ENCODE assay signal across 24 cellular contexts in genomic region chr11:119111361-119111925, GRCh38. TPM values are rescaled to one million over a fixed set of nuclear protein-coding genes. Genes with fewer than 3 reads are reported as not detected.
DNase-seq lines count a peak whose midpoint lies in the region; ATAC-seq and TF ChIP-seq lines count a peak whose summit lies in the region.
"Had no signal": no experiment of that assay in that cellular context is flagged by ENCODE, and none has a peak within 500 bp of the region (broad histone marks: within the 10 kb centered on the region; RNA-seq: fewer than 3 reads in every experiment).

No MANE protein-coding gene starts in this region.

- no peaks in the 10 kb centered on the region for H3K9me3 Mint-ChIP-seq in activated naive CD4-positive, alpha-beta T cell treated with anti-CD3 and anti-CD28 coated beads, Interleukin-2, amount 50 U/mL, for 24 hours
- H3K9me3 Mint-ChIP-seq in activated T-helper 1 cell treated with anti-CD3 and anti-CD28 coated beads, Interleukin-12 subunit alpha, Interleukin-12 subunit beta, Interleukin-2, Interleukin-4 antibody, amounts not matched to agents 30 ng/mL and 10 ng/mL and 1 ng/mL, durations not matched to agents 14 hours and 24 hours and 36 hours: no peaks in the 10 kb centered on the region
- H3K9me3 Mint-ChIP-seq in endothelial cell (ENCODE audit: unreplicated experiment): no peaks in the 10 kb centered on the region
- H3K9me3 Mint-ChIP-seq: IgD-negative memory B cell had no signal

- no peak for DNase-seq in activated naive CD4-positive, alpha-beta T cell treated with Interleukin-2 at 50 U/mL for 16 hours
- no peak for DNase-seq in activated T-helper 1 cell treated with anti-CD3 and anti-CD28 coated beads, Interleukin-12 subunit alpha, Interleukin-12 subunit beta, Interleukin-2, Interleukin-4 antibody, amounts not matched to agents 30 ng/mL and 10 ng/mL and 1 ng/mL, durations not matched to agents 14 hours and 24 hours and 36 hours (ENCODE audit: low spot score)
- DNase-seq in endothelial cell (ENCODE audit: low spot score): no peak
- no peak for DNase-seq in mucosa of descending colon
- no peak for DNase-seq in effector memory CD4-positive, alpha-beta T cell
- DNase-seq: BE2C, DND-41, MV-4-11, NCI-H1694, NCI-H2081, NCI-H2171, NCI-H345, NCI-H524, NCI-H82, SJCRH30 had no signal

- peak overlapping the region; percentile 66 for H3K27ac Mint-ChIP-seq in activated naive CD4-positive, alpha-beta T cell treated with anti-CD3 and anti-CD28 coated beads, Interleukin-2, amount 50 U/mL, for 24 hours
- H3K27ac Mint-ChIP-seq in activated T-helper 1 cell treated with anti-CD3 and anti-CD28 coated beads, Interleukin-12 subunit alpha, Interleukin-12 subunit beta, Interleukin-2, Interleukin-4 antibody, amounts not matched to agents 30 ng/mL and 10 ng/mL and 1 ng/mL, durations not matched to agents 14 hours and 24 hours and 36 hours: no peak overlapping the region
- no peak overlapping the region for H3K27ac Mint-ChIP-seq in endothelial cell (ENCODE audit: unreplicated experiment)

- no peak overlapping the region for H3K4me3 Mint-ChIP-seq in activated naive CD4-positive, alpha-beta T cell treated with anti-CD3 and anti-CD28 coated beads, Interleukin-2, amount 50 U/mL, for 24 hours
- H3K4me3 Mint-ChIP-seq in activated T-helper 1 cell treated with anti-CD3 and anti-CD28 coated beads, Interleukin-12 subunit alpha, Interleukin-12 subunit beta, Interleukin-2, Interleukin-4 antibody, amounts not matched to agents 30 ng/mL and 10 ng/mL and 1 ng/mL, durations not matched to agents 14 hours and 24 hours and 36 hours: peak overlapping the region; percentile 30
- H3K4me3 Mint-ChIP-seq in endothelial cell (ENCODE audit: unreplicated experiment): peak overlapping the region; percentile 34

- peaks cover 52% of the 10 kb centered on the region for H3K36me3 ChIP-seq in neutrophil
- H3K36me3 ChIP-seq in mucosa of descending colon (ENCODE audit: low read depth): no peaks in the 10 kb centered on the region
- peaks cover 41% of the 10 kb centered on the region for H3K36me3 ChIP-seq in effector memory CD4-positive, alpha-beta T cell (ENCODE audit: control insufficient read depth, insufficient read depth, low read length)
- H3K36me3 ChIP-seq: SJCRH30 had no signal

- no peaks in the 10 kb centered on the region for H3K27me3 ChIP-seq in neutrophil
- H3K27me3 ChIP-seq in effector memory CD4-positive, alpha-beta T cell (replicated peaks; ENCODE audit: control insufficient read depth, insufficient read depth, low read length, poor library complexity, severe bottlenecking): no peaks in the 10 kb centered on the region
- H3K27me3 ChIP-seq: BE2C, Peyer's patch, SJCRH30 had no signal

- peaks cover 44 to 62% of the 10 kb centered on the region in 2 experiments for H3K4me1 ChIP-seq in neutrophil (ENCODE audit: control insufficient read depth in 1 of 2, insufficient read depth in 1 of 2, low read depth in 1 of 2, low read length in 1 of 2)
- H3K4me1 ChIP-seq in mucosa of descending colon (ENCODE audit: low read depth): peaks cover 17% of the 10 kb centered on the region
- peaks cover 48% of the 10 kb centered on the region for H3K4me1 ChIP-seq in effector memory CD4-positive, alpha-beta T cell (ENCODE audit: control insufficient read depth, insufficient read depth, low read length, poor library complexity, severe bottlenecking)

- TF ChIP-seq CTCF in endothelial cell (IDR thresholded peaks at IDR 0.05; ENCODE audit: unreplicated experiment) (no peak), neutrophil (IDR thresholded peaks at IDR 0.05) (no peak), mucosa of descending colon (IDR thresholded peaks at IDR 0.05) (no peak)

- ATAC-seq in mucosa of descending colon (no peak), GM18873 (IDR thresholded peaks at IDR 0.05; ENCODE audit: low FRiP score, unreplicated experiment) (no peak)
- ATAC-seq: GM12878 had no signal

- H3K9me3 ChIP-seq in neutrophil (no peaks in the 10 kb centered on the region), mucosa of descending colon (no peaks in the 10 kb centered on the region)
- H3K9me3 ChIP-seq in effector memory CD4-positive, alpha-beta T cell (ENCODE audit: control insufficient read depth, low read length): no peaks in the 10 kb centered on the region
- H3K9me3 ChIP-seq: BE2C, Peyer's patch, SJCRH30 had no signal

- intact Hi-C loops in activated T-helper 1 cell treated with anti-CD3 and anti-CD28 coated beads, Interleukin-12 subunit alpha, Interleukin-12 subunit beta, Interleukin-2, Interleukin-4 antibody, amounts not matched to agents 30 ng/mL and 10 ng/mL and 1 ng/mL, durations not matched to agents 14 hours and 24 hours and 36 hours (cut with micrococcal nuclease): no loop called here
- intact Hi-C loops in mucosa of descending colon (cut with DNase I, micrococcal nuclease): no loop called here

- H3K4me3 ChIP-seq in neutrophil (ENCODE audit: low read depth in 1 of 2, low read length in 1 of 2) (no peak overlapping the region), mucosa of descending colon (no peak overlapping the region)
- H3K4me3 ChIP-seq in effector memory CD4-positive, alpha-beta T cell (ENCODE audit: insufficient read depth, low read depth, low read length, poor library complexity, severe bottlenecking): no peak overlapping the region
- H3K4me3 ChIP-seq: GM12878, Peyer's patch, SJCRH30 had no signal

- H3K36me3 Mint-ChIP-seq in activated naive CD4-positive, alpha-beta T cell treated with anti-CD3 and anti-CD28 coated beads, Interleukin-2, amount 50 U/mL, for 24 hours: peaks cover 13% of the 10 kb centered on the region
- peaks cover 39% of the 10 kb centered on the region for H3K36me3 Mint-ChIP-seq in activated T-helper 1 cell treated with anti-CD3 and anti-CD28 coated beads, Interleukin-12 subunit alpha, Interleukin-12 subunit beta, Interleukin-2, Interleukin-4 antibody, amounts not matched to agents 30 ng/mL and 10 ng/mL and 1 ng/mL, durations not matched to agents 14 hours and 24 hours and 36 hours (ENCODE audit: low read depth)
- peaks cover 25% of the 10 kb centered on the region for H3K36me3 Mint-ChIP-seq in endothelial cell (ENCODE audit: low read depth, unreplicated experiment)

- peaks cover 64% of the 10 kb centered on the region for H3K4me1 Mint-ChIP-seq in activated naive CD4-positive, alpha-beta T cell treated with anti-CD3 and anti-CD28 coated beads, Interleukin-2, amount 50 U/mL, for 24 hours
- H3K4me1 Mint-ChIP-seq in activated T-helper 1 cell treated with anti-CD3 and anti-CD28 coated beads, Interleukin-12 subunit alpha, Interleukin-12 subunit beta, Interleukin-2, Interleukin-4 antibody, amounts not matched to agents 30 ng/mL and 10 ng/mL and 1 ng/mL, durations not matched to agents 14 hours and 24 hours and 36 hours (ENCODE audit: low read depth): peaks cover 52% of the 10 kb centered on the region
- peaks cover 48% of the 10 kb centered on the region for H3K4me1 Mint-ChIP-seq in endothelial cell (ENCODE audit: unreplicated experiment)

- peak overlapping the region; percentile 98 for H3K27ac ChIP-seq in neutrophil
- H3K27ac ChIP-seq in effector memory CD4-positive, alpha-beta T cell (ENCODE audit: insufficient read depth, low read length, poor library complexity, severe bottlenecking): no peak overlapping the region
- H3K27ac ChIP-seq: Peyer's patch, SJCRH30 had no signal

- no peaks in the 10 kb centered on the region for H3K27me3 Mint-ChIP-seq in activated naive CD4-positive, alpha-beta T cell treated with anti-CD3 and anti-CD28 coated beads, Interleukin-2, amount 50 U/mL, for 24 hours
- no peaks in the 10 kb centered on the region for H3K27me3 Mint-ChIP-seq in activated T-helper 1 cell treated with anti-CD3 and anti-CD28 coated beads, Interleukin-12 subunit alpha, Interleukin-12 subunit beta, Interleukin-2, Interleukin-4 antibody, amounts not matched to agents 30 ng/mL and 10 ng/mL and 1 ng/mL, durations not matched to agents 14 hours and 24 hours and 36 hours (ENCODE audit: insufficient read depth)
- peaks cover 17% of the 10 kb centered on the region for H3K27me3 Mint-ChIP-seq in endothelial cell (ENCODE audit: unreplicated experiment)
- H3K27me3 Mint-ChIP-seq: IgD-negative memory B cell had no signal

RNA-seq across cellular contexts. Expression of gene C2CD2L, which starts 4.3 kb away (rescaled TPM):
- 35.7 and 38.2 TPM in 2 replicates for total RNA-seq in activated T-helper 1 cell treated with anti-CD3 and anti-CD28 coated beads, Interleukin-12 subunit alpha, Interleukin-12 subunit beta, Interleukin-2, Interleukin-4 antibody, amounts not matched to agents 30 ng/mL and 10 ng/mL and 1 ng/mL, durations not matched to agents 14 hours and 24 hours and 36 hours
- total RNA-seq in endothelial cell (ENCODE audit: unreplicated experiment): 11.7 TPM
- 10 to 100 TPM; 25.8 to 47.1 (median 36.1) TPM for total RNA-seq in mucosa of descending colon

RNA-seq across cellular contexts. Expression of gene DPAGT1, which starts 9.8 kb away (rescaled TPM):
- total RNA-seq in activated T-helper 1 cell treated with anti-CD3 and anti-CD28 coated beads, Interleukin-12 subunit alpha, Interleukin-12 subunit beta, Interleukin-2, Interleukin-4 antibody, amounts not matched to agents 30 ng/mL and 10 ng/mL and 1 ng/mL, durations not matched to agents 14 hours and 24 hours and 36 hours: 81.8 and 84.4 TPM in 2 replicates
- total RNA-seq in endothelial cell (ENCODE audit: unreplicated experiment) (53.2 TPM), mucosa of descending colon (10 to 100 TPM; 36.9 to 48.2 (median 39.5) TPM)

RNA-seq across cellular contexts. Expression of gene HINFP, which starts 9.9 kb away (rescaled TPM):
- 31.2 and 35.2 TPM in 2 replicates for total RNA-seq in activated T-helper 1 cell treated with anti-CD3 and anti-CD28 coated beads, Interleukin-12 subunit alpha, Interleukin-12 subunit beta, Interleukin-2, Interleukin-4 antibody, amounts not matched to agents 30 ng/mL and 10 ng/mL and 1 ng/mL, durations not matched to agents 14 hours and 24 hours and 36 hours
- total RNA-seq in endothelial cell (ENCODE audit: unreplicated experiment): 33.6 TPM
- 10 to 100 TPM; 37.2 to 58.1 (median 42.2) TPM for total RNA-seq in mucosa of descending colon

RNA-seq across cellular contexts. Expression of gene HMBS, which starts 26.8 kb away (rescaled TPM):
- total RNA-seq in activated T-helper 1 cell treated with anti-CD3 and anti-CD28 coated beads, Interleukin-12 subunit alpha, Interleukin-12 subunit beta, Interleukin-2, Interleukin-4 antibody, amounts not matched to agents 30 ng/mL and 10 ng/mL and 1 ng/mL, durations not matched to agents 14 hours and 24 hours and 36 hours: 55.0 and 55.6 TPM in 2 replicates
- total RNA-seq in endothelial cell (ENCODE audit: unreplicated experiment): 13.6 TPM
- 10 to 100 TPM; 17.2 to 27.8 (median 19.5) TPM for total RNA-seq in mucosa of descending colon

RNA-seq across cellular contexts. Expression of gene ABCG4, which starts 37.4 kb away (rescaled TPM):
- 0.07 TPM in 1 of 2 replicates, not detected in the other for total RNA-seq in activated T-helper 1 cell treated with anti-CD3 and anti-CD28 coated beads, Interleukin-12 subunit alpha, Interleukin-12 subunit beta, Interleukin-2, Interleukin-4 antibody, amounts not matched to agents 30 ng/mL and 10 ng/mL and 1 ng/mL, durations not matched to agents 14 hours and 24 hours and 36 hours
- total RNA-seq in endothelial cell (ENCODE audit: unreplicated experiment) (0.10 TPM), mucosa of descending colon (under 1 TPM in 2 of 3 donors, not detected in 1; 0.07 to 0.85 TPM)
- total RNA-seq: A673, GM12878, M059J, OCI-LY7, Peyer's patch had no signal
